8 cellular contexts compared by ENCODE assay signal in genomic region chr1:31063636-31064035, GRCh38. TPM values are rescaled to one million over a fixed set of nuclear protein-coding genes. Genes with fewer than 3 reads are reported as not detected.
DNase-seq lines count a peak whose midpoint lies in the region; ATAC-seq and TF ChIP-seq lines count a peak whose summit lies in the region.

No MANE protein-coding gene starts in this region.

- no peaks in the 10 kb centered on the region for H3K27me3 Mint-ChIP-seq in activated CD4-positive, alpha-beta memory T cell treated with anti-CD3 and anti-CD28 coated beads, Interleukin-2, amount 10 ng/mL, durations not matched to agents 7 days and 5 days

- DNase-seq in left ventricle myocardium inferior (no peak), Right ventricle myocardium superior (no peak), superior temporal gyrus (ENCODE audit: extremely low spot score) (peak; percentile 31), AG08396 (ENCODE audit: low spot score) (no peak), ureter (ENCODE audit: low spot score) (no peak), NCI-H146 (lab: John Stamatoyannopoulos, UW) (no peak)
- DNase-seq in activated CD4-positive, alpha-beta memory T cell treated with anti-CD3 and anti-CD28 coated beads, Interleukin-2, amount 10 ng/mL, durations not matched to agents 7 days and 5 days: no peak

- ATAC-seq in Right ventricle myocardium superior (ENCODE audit: poor library complexity): no peak

- H3K4me1 Mint-ChIP-seq in activated CD4-positive, alpha-beta memory T cell treated with anti-CD3 and anti-CD28 coated beads, Interleukin-2, amount 10 ng/mL, durations not matched to agents 7 days and 5 days: peaks cover 36% of the 10 kb centered on the region

- no peaks in the 10 kb centered on the region for H3K9me3 Mint-ChIP-seq in activated CD4-positive, alpha-beta memory T cell treated with anti-CD3 and anti-CD28 coated beads, Interleukin-2, amount 10 ng/mL, durations not matched to agents 7 days and 5 days

- H3K4me1 ChIP-seq in left ventricle myocardium inferior: peaks cover 67% of the 10 kb centered on the region
- H3K4me1 ChIP-seq in iPS-20b (ENCODE audit: insufficient read depth, low read length): peaks cover 11% of the 10 kb centered on the region

- peak overlapping the region; percentile 93 for H3K4me3 ChIP-seq in left ventricle myocardium inferior
- peak overlapping the region; percentile 98 for H3K4me3 ChIP-seq in iPS-20b (ENCODE audit: low read length)

- peaks cover 7% of the 10 kb centered on the region for H3K36me3 ChIP-seq in left ventricle myocardium inferior
- H3K36me3 ChIP-seq in iPS-20b (ENCODE audit: insufficient read depth, low read depth, low read length): peaks cover 10% of the 10 kb centered on the region

- peaks cover 34% of the 10 kb centered on the region for H3K36me3 Mint-ChIP-seq in activated CD4-positive, alpha-beta memory T cell treated with anti-CD3 and anti-CD28 coated beads, Interleukin-2, amount 10 ng/mL, durations not matched to agents 7 days and 5 days (ENCODE audit: low read depth)

- H3K27ac Mint-ChIP-seq in activated CD4-positive, alpha-beta memory T cell treated with anti-CD3 and anti-CD28 coated beads, Interleukin-2, amount 10 ng/mL, durations not matched to agents 7 days and 5 days: peak overlapping the region; percentile 96

- POLR2A ChIA-PET in activated CD4-positive, alpha-beta memory T cell treated with anti-CD3 and anti-CD28 coated beads, Interleukin-2, amount 10 ng/mL, durations not matched to agents 7 days and 5 days (lab: Charles Lee): interaction anchor here (1.0 to 2.8 kb wide), 8 partner anchors 10 to 485 kb away, joined by 3 to 10 read pairs (median 4); partner anchors contain the start of genes SNRNP40 and ZCCHC17

- H3K9ac ChIP-seq in iPS-20b (ENCODE audit: low read depth, low read length): peak overlapping the region; percentile 100

- H3K27ac ChIP-seq in left ventricle myocardium inferior (replicated peaks): peak overlapping the region; percentile 95
- H3K27ac ChIP-seq in iPS-20b (ENCODE audit: low read length): no peak overlapping the region

- H3K9me3 ChIP-seq in left ventricle myocardium inferior (replicated peaks) (no peaks in the 10 kb centered on the region), iPS-20b (ENCODE audit: insufficient read depth, low read depth, low read length) (no peaks in the 10 kb centered on the region)

- peak overlapping the region; percentile 96 for H3K4me3 Mint-ChIP-seq in activated CD4-positive, alpha-beta memory T cell treated with anti-CD3 and anti-CD28 coated beads, Interleukin-2, amount 10 ng/mL, durations not matched to agents 7 days and 5 days

- H3K27me3 ChIP-seq in left ventricle myocardium inferior (ENCODE audit: low read depth): no peaks in the 10 kb centered on the region
- H3K27me3 ChIP-seq in iPS-20b (ENCODE audit: insufficient read depth, low read length): no peaks in the 10 kb centered on the region

- intact Hi-C loops in left ventricle myocardium inferior (cut with micrococcal nuclease) (no loop called here), Right ventricle myocardium superior (cut with DNase I) (no loop called here)

- CTCF ChIA-PET in activated CD4-positive, alpha-beta memory T cell treated with anti-CD3 and anti-CD28 coated beads, Interleukin-2, amount 10 ng/mL, durations not matched to agents 7 days and 5 days (lab: Charles Lee): no interaction called here

- no peak for TF ChIP-seq CTCF in left ventricle myocardium inferior (IDR thresholded peaks at IDR 0.05; ENCODE audit: borderline replicate concordance)

RNA-seq across cellular contexts. Expression of gene PUM1, which starts 1.9 kb away (rescaled TPM):
- total RNA-seq in left ventricle myocardium inferior: 80.1 TPM
- 66.1 TPM for total RNA-seq in Right ventricle myocardium superior
- total RNA-seq in activated CD4-positive, alpha-beta memory T cell treated with anti-CD3 and anti-CD28 coated beads, Interleukin-2, amount 10 ng/mL, durations not matched to agents 7 days and 5 days: 10 to 100 TPM; 86.8 to 87.4 TPM
- total RNA-seq in ureter: 174 TPM
